ENCODE assay signal across 15 cellular contexts in genomic region chr15:70436428-70436827, GRCh38.
DNase-seq lines count a peak whose midpoint lies in the region; ATAC-seq, FAIRE-seq and TF ChIP-seq lines count a peak whose summit lies in the region.
"Had no signal": no experiment of that assay in that cellular context is flagged by ENCODE, and none has a peak within 500 bp of the region (broad histone marks: within the 10 kb centered on the region; RNA-seq: fewer than 3 reads in every experiment).

No MANE protein-coding gene starts in this region.

- peaks cover 7% of the 10 kb centered on the region for H3K27me3 Mint-ChIP-seq in activated naive CD8-positive, alpha-beta T cell treated with anti-CD3 and anti-CD28 coated beads for 36 hours

- ATAC-seq in HG03135 (IDR thresholded peaks at IDR 0.05; ENCODE audit: unreplicated experiment) = peak; percentile 27
- ATAC-seq: CD8-positive, alpha-beta T cell; foreskin keratinocyte had no signal

- peaks cover 2 to 7% of the 10 kb centered on the region in 2 donors for H3K4me1 ChIP-seq in small intestine (ENCODE audit: control insufficient read depth in 2 of 2, insufficient read depth in 1 of 2, low read depth in 1 of 2, low read length in 1 of 2)

- no peak for TF ChIP-seq CTCF in GM20000 (IDR thresholded peaks at IDR 0.05; ENCODE audit: extremely low read depth, missing control alignments)

- H3K4me1 Mint-ChIP-seq in activated naive CD8-positive, alpha-beta T cell treated with anti-CD3 and anti-CD28 coated beads for 36 hours = peaks cover 24% of the 10 kb centered on the region
- H3K4me1 Mint-ChIP-seq: immature natural killer cell had no signal

- H3K27ac Mint-ChIP-seq in activated naive CD8-positive, alpha-beta T cell treated with anti-CD3 and anti-CD28 coated beads for 36 hours = no peak overlapping the region
- H3K27ac Mint-ChIP-seq: CD8-positive, alpha-beta T cell; immature natural killer cell; mesothelial cell of epicardium had no signal

- H3K9me3 ChIP-seq in small intestine (ENCODE audit: control insufficient read depth, low read depth) = no peaks in the 10 kb centered on the region
- H3K9me3 ChIP-seq: breast epithelium, transverse colon had no signal

- FAIRE-seq in GM18507 (lab: Jason Lieb, UNC) = peak; percentile 77
- FAIRE-seq in small intestine (lab: Jason Lieb, UNC) = no peak

- no peaks in the 10 kb centered on the region for H3K36me3 ChIP-seq in small intestine (ENCODE audit: control insufficient read depth in 2 of 2, insufficient read depth in 2 of 2, low read length in 2 of 2)
- H3K36me3 ChIP-seq: breast epithelium, transverse colon had no signal

- peak overlapping the region in 1 of 2 donors; percentile 14 for H3K27ac ChIP-seq in small intestine (ENCODE audit: low read depth in 1 of 2, low read length in 1 of 2)
- H3K27ac ChIP-seq: breast epithelium, foreskin keratinocyte had no signal

- H3K4me3 Mint-ChIP-seq in activated naive CD8-positive, alpha-beta T cell treated with anti-CD3 and anti-CD28 coated beads for 36 hours = no peak overlapping the region
- H3K4me3 Mint-ChIP-seq: CD8-positive, alpha-beta T cell; immature natural killer cell; mesothelial cell of epicardium had no signal

- 79 to 94% (median 87%) methylated on average over 3 of the region's 3 CpGs for WGBS in small intestine, 3 donors

- no peaks in the 10 kb centered on the region for H3K27me3 ChIP-seq in small intestine (ENCODE audit: control insufficient read depth in 2 of 2, insufficient read depth in 2 of 2, low read length in 2 of 2)
- H3K27me3 ChIP-seq: breast epithelium, transverse colon had no signal

- H3K4me3 ChIP-seq in small intestine (ENCODE audit: low read depth in 1 of 2, low read length in 2 of 2) = no peak overlapping the region
- H3K4me3 ChIP-seq: breast epithelium, transverse colon had no signal

- DNase-seq in GM18507 (ENCODE audit: extremely low spot score, insufficient read length, low read depth) (no peak), GM20000 (ENCODE audit: low spot score) (peak; percentile 53), small intestine (no peak), cerebellum (ENCODE audit: low spot score) (no peak)
- DNase-seq in activated naive CD8-positive, alpha-beta T cell treated with anti-CD3 and anti-CD28 coated beads for 36 hours = peak; percentile 29
- no peak for DNase-seq in activated effector memory CD4-positive, alpha-beta T cell treated with Interleukin-2 at 50 U/mL for 16 hours
- DNase-seq: CD8-positive, alpha-beta T cell; effector memory CD4-positive, alpha-beta T cell; foreskin keratinocyte; immature natural killer cell; NCI-H1436; transverse colon had no signal

- no peaks in the 10 kb centered on the region for H3K36me3 Mint-ChIP-seq in activated naive CD8-positive, alpha-beta T cell treated with anti-CD3 and anti-CD28 coated beads for 36 hours
- H3K36me3 Mint-ChIP-seq: CD8-positive, alpha-beta T cell; immature natural killer cell; mesothelial cell of epicardium had no signal

- no peaks in the 10 kb centered on the region for H3K9me3 Mint-ChIP-seq in activated naive CD8-positive, alpha-beta T cell treated with anti-CD3 and anti-CD28 coated beads for 36 hours
- H3K9me3 Mint-ChIP-seq: CD8-positive, alpha-beta T cell; immature natural killer cell; mesothelial cell of epicardium had no signal

Comparison
In these comparisons a context has a peak if more than half of its experiments do, and no peak if none do; other contexts are left out.
1. DNase-seq: peak in GM20000 (single experiment) and activated naive CD8-positive, alpha-beta T cell treated with anti-CD3 and anti-CD28 coated beads for 36 hours (single experiment); none in GM18507 (single experiment), activated effector memory CD4-positive, alpha-beta T cell treated with Interleukin-2 at 50 U/mL for 16 hours (single experiment), small intestine (single experiment) and cerebellum (single experiment).